In genomic region chr5:67246108-67246507, GRCh38 we compare ENCODE assay signal across 8 cellular contexts. TPM values are rescaled to one million over a fixed set of nuclear protein-coding genes. Genes with fewer than 3 reads are reported as not detected.
A peak's percentile ranks its signal among the peaks of the same experiment; 100 is the strongest.
DNase-seq lines count a peak whose midpoint lies in the region; ATAC-seq, FAIRE-seq and TF ChIP-seq lines count a peak whose summit lies in the region.

No MANE protein-coding gene starts in this region.

- TF ChIP-seq RAD21 in K562 (CRISPR knock-in tag; conservative IDR thresholded peaks at IDR 0.05 in 1 of 2, IDR thresholded peaks at IDR 0.05 in 1 of 2) = peak; percentile 77 to 85

- no peaks in the 10 kb centered on the region for H3K27me3 ChIP-seq in K562 (ENCODE audit: control insufficient read depth in 2 of 2, insufficient read depth in 2 of 2, low read length in 2 of 2)
- H3K27me3 ChIP-seq in small intestine (ENCODE audit: control insufficient read depth in 2 of 2, insufficient read depth in 2 of 2, low read length in 2 of 2) = no peaks in the 10 kb centered on the region

- H3K9me3 ChIP-seq in K562 (replicated peaks; ENCODE audit: control insufficient read depth, insufficient read depth, low read depth, low read length) (no peaks in the 10 kb centered on the region), small intestine (ENCODE audit: control insufficient read depth, low read depth) (no peaks in the 10 kb centered on the region)

- TF ChIP-seq POLR2A in H54 (IDR thresholded peaks at IDR 0.05; ENCODE audit: low read depth, low read length) = no peak
- TF ChIP-seq POLR2A in K562 (conservative IDR thresholded peaks at IDR 0.05) = no peak

- H3K4me1 ChIP-seq in K562 (replicated peaks in 1 of 2; ENCODE audit: control insufficient read depth in 2 of 2, insufficient read depth in 2 of 2, low read length in 2 of 2) (no peaks in the 10 kb centered on the region), small intestine (ENCODE audit: control insufficient read depth in 2 of 2, insufficient read depth in 1 of 2, low read depth in 1 of 2, low read length in 1 of 2) (no peaks in the 10 kb centered on the region)

- peak; percentile 83 for TF ChIP-seq CTCF in C4-2B (conservative IDR thresholded peaks at IDR 0.05)
- peak; percentile 24 to 71 (median 43); a peak in 5 of 6 replicates for TF ChIP-seq CTCF in K562 (IDR thresholded peaks at IDR 0.05 in 2 of 3, conservative IDR thresholded peaks at IDR 0.05 in 1 of 3; ENCODE audit: insufficient read depth in 2 of 3, low read depth in 1 of 3, low read length in 3 of 3)

- TF ChIP-seq EP300 in K562 (IDR thresholded peaks at IDR 0.05; ENCODE audit: low read length) = no peak

- H3K4me3 ChIP-seq in K562 = no peak overlapping the region
- H3K4me3 ChIP-seq in small intestine (ENCODE audit: low read depth in 1 of 2, low read length in 2 of 2) = no peak overlapping the region

- no TSS peak for BruUV-seq in K562 (replicated peaks; lab: Mats Ljungman, UMichigan)

- FAIRE-seq in H54 (lab: Jason Lieb, UNC) = peak; percentile 6
- peak; percentile 83 for FAIRE-seq in K562 (lab: Jason Lieb, UNC)
- FAIRE-seq in small intestine (lab: Jason Lieb, UNC) = peak; percentile 81

- H3K9ac ChIP-seq in K562 (ENCODE audit: insufficient read depth in 1 of 2, low read depth in 2 of 2, low read length in 2 of 2) = no peak overlapping the region

- H3K36me3 ChIP-seq in K562 (ENCODE audit: control insufficient read depth, insufficient read depth, low read length) (no peaks in the 10 kb centered on the region), small intestine (ENCODE audit: control insufficient read depth in 2 of 2, insufficient read depth in 2 of 2, low read length in 2 of 2) (no peaks in the 10 kb centered on the region)

- H3K27ac ChIP-seq in C4-2B (no peak overlapping the region), K562 (ENCODE audit: extremely low read depth, low read depth, low read length) (no peak overlapping the region), small intestine (ENCODE audit: low read depth in 1 of 2, low read length in 1 of 2) (no peak overlapping the region)

- CTCF ChIA-PET in K562 (lab: Yijun Ruan, JAX; ENCODE audit: low intra/inter-chr PET ratio) = interaction anchor here (0.6 to 1.7 kb wide), 5 partner anchors 809 to 1762 kb away, joined by 3 to 11 read pairs (median 4); no protein-coding TSS in a partner anchor

- intact Hi-C loops in K562 (cut with micrococcal nuclease) = loop anchor here (2.0 to 5.0 kb wide), 2 partner anchors 1007 to 1026 kb away; no protein-coding TSS in a partner anchor

- no peak for DNase-seq in H54 (ENCODE audit: insufficient read length, low spot score)
- peak; percentile 28 to 48 for DNase-seq in NCI-H524 (lab: John Stamatoyannopoulos, UW)
- peak; percentile 25 to 68 (median 28) for DNase-seq in K562 (ENCODE audit: extremely low read depth in 1 of 4, low spot score in 3 of 4)
- peak; percentile 7 for DNase-seq in iPS DF 19.7 (ENCODE audit: low read depth, low spot score)
- peak; percentile 73 for DNase-seq in small intestine

- no peaks in the 10 kb centered on the region for H4K20me1 ChIP-seq in K562 (replicated peaks; ENCODE audit: control insufficient read depth, insufficient read depth, low read length)

- ATAC-seq in K562 (peak; percentile 73), HG02885 (IDR thresholded peaks at IDR 0.05; ENCODE audit: poor library complexity, unreplicated experiment) (no peak)
- no peak for ATAC-seq in activated CD4-positive, CD25-positive, alpha-beta regulatory T cell treated with anti-CD3 and anti-CD28 coated beads, Interleukin-2, amount 50 U/mL, for 24 hours

- H3K79me2 ChIP-seq in K562 (ENCODE audit: control insufficient read depth, insufficient read depth, low read length) = no peaks in the 10 kb centered on the region

- H3K4me2 ChIP-seq in K562 (ENCODE audit: insufficient read depth, low read length) = no peak overlapping the region

- H3K9me1 ChIP-seq in K562 (ENCODE audit: control insufficient read depth, insufficient read depth, low read length) = no peaks in the 10 kb centered on the region

- in situ Hi-C loops in K562 (cut with MboI) = loop anchor here (10.0 kb wide), 1 partner anchor 1009 kb away; no protein-coding TSS in a partner anchor

- H2AFZ ChIP-seq in K562 (ENCODE audit: low read depth, low read length) = no peak overlapping the region

- WGBS in K562 (ENCODE audit: insufficient coverage, low coverage, missing lambda C conversion rate) = 0% methylated on average over 2 of the region's 2 CpGs
- 0 to 3% (median 0%) methylated on average over 2 of the region's 2 CpGs for WGBS in small intestine, 3 donors

- POLR2A ChIA-PET in K562 (lab: Yijun Ruan, JAX) = no interaction called here

TF ChIP-seq in K562, 482 proteins besides CTCF, POLR2A, EP300 and RAD21:
- TF ChIP-seq GATAD2B (IDR thresholded peaks at IDR 0.05; ENCODE audit: borderline replicate concordance) (no peak), SMC3 (conservative IDR thresholded peaks at IDR 0.05; ENCODE audit: insufficient read depth, low read depth, low read length) (peak; percentile 49), SNAPC5 (CRISPR knock-in tag; IDR thresholded peaks at IDR 0.05) (no peak)
- TF ChIP-seq, protein P1, sequence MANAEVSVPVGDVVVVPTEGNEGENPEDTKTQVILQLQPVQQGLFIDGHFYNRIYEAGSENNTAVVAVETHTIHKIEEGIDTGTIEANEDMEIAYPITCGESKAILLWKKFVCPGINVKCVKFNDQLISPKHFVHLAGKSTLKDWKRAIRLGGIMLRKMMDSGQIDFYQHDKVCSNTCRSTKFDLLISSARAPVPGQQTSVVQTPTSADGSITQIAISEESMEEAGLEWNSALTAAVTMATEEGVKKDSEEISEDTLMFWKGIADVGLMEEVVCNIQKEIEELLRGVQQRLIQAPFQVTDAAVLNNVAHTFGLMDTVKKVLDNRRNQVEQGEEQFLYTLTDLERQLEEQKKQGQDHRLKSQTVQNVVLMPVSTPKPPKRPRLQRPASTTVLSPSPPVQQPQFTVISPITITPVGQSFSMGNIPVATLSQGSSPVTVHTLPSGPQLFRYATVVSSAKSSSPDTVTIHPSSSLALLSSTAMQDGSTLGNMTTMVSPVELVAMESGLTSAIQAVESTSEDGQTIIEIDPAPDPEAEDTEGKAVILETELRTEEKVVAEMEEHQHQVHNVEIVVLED (CRISPR knock-in tag; IDR thresholded peaks at IDR 0.05) = no peak

RNA-seq across cellular contexts. Expression of gene CD180, which starts 49.5 kb away (rescaled TPM):
- not detected in 2 replicates for total RNA-seq in K562 (2011; cell fraction: chromatin; rRNA removed; ENCODE audit: low replicate concordance)
- total RNA-seq in K562 (2011; cell fraction: nucleolus; rRNA removed) = not detected in 2 replicates
- total RNA-seq in K562 (2011; cell fraction: nucleoplasm; rRNA removed) = not detected in 2 replicates
- total RNA-seq in K562 (2014; rRNA removed) = not detected in 2 replicates
- total RNA-seq in K562 (2014; rRNA removed; fragmentation: Illumina TruSeq; extraction: Trizol) = not detected in 2 replicates
- total RNA-seq in K562 (2015; rRNA removed; fragmentation: Illumina TruSeq; extraction: Trizol) = 0.04 and 0.07 TPM in 2 replicates
- total RNA-seq in K562 (2021) = not detected in 2 replicates
- not detected in 2 replicates for polyA plus RNA-seq in K562 (2011; rRNA removed)
- polyA plus RNA-seq in K562 (2011; cell fraction: cytosol; rRNA removed) = not detected in 2 replicates
- polyA plus RNA-seq in K562 (2011; cell fraction: nucleus; rRNA removed) = not detected in 2 replicates
- 0.03 and 0.04 TPM in 2 replicates for polyA plus RNA-seq in K562 (2012)
- polyA plus RNA-seq in K562 (2014; fragmentation: Illumina TruSeq; extraction: Trizol) = 0.01 TPM in 1 of 2 replicates, not detected in the other
- polyA plus RNA-seq in K562 (2014; fragmentation: Nextera tagmentation; extraction: Ambion mirVana) = not detected
- polyA plus RNA-seq in K562 (2014; rRNA removed) = not detected in 2 replicates
- polyA minus RNA-seq in K562 (2011; rRNA and poly(A)+ RNA removed) = not detected in 2 replicates
- not detected in 2 replicates for polyA minus RNA-seq in K562 (2011; cell fraction: cytosol; rRNA and poly(A)+ RNA removed)
- polyA minus RNA-seq in K562 (2011; cell fraction: nucleus; rRNA and poly(A)+ RNA removed) = not detected in 2 replicates
- under 1 TPM in 2 of 3 donors, not detected in 1; 0.54 to 0.55 TPM for polyA plus RNA-seq in small intestine
